21 cellular contexts compared by ENCODE assay signal in the genomic region with DNA sequence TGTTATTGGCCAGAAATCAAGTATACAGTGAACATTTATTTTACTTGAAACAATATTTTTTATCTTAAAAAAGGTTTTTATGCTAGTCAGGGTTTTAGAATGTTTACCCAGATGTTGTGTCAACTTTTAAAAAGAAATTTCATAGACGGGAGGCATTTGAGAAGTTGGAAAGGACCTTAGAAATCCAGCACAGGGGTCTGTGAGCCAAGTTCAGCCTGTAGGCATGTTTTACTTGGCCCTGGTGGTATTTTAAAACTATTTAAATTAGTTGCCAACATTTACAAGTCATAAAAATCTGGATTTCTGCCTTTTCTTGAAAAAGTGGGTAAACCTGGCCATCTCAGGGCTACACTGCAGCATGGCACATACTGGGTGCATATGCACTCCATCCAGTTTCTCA.
"Had no signal": no experiment of that assay in that cellular context is flagged by ENCODE, and none has a peak within 500 bp of the region (broad histone marks: within the 10 kb centered on the region; RNA-seq: fewer than 3 reads in every experiment).

No MANE protein-coding gene starts in this region.

- H3K4me3 Mint-ChIP-seq: activated CD4-positive, alpha-beta memory T cell treated with anti-CD3 and anti-CD28 coated beads, Interleukin-2, amount 10 ng/mL, durations not matched to agents 7 days and 5 days; activated CD4-positive, alpha-beta T cell treated with anti-CD3 and anti-CD28 coated beads for 36 hours; activated T-cell treated with anti-CD3 and anti-CD28 coated beads, Interleukin-2, amount 50 U/mL, for 24 hours; endodermal cell; natural killer cell had no signal

- FAIRE-seq: frontal cortex, small intestine had no signal

- H3K27me3 ChIP-seq: suprapubic skin, upper lobe of left lung had no signal

- H3K36me3 Mint-ChIP-seq: natural killer cell had no signal

- H3K27ac ChIP-seq: breast epithelium, dorsolateral prefrontal cortex, suprapubic skin, upper lobe of left lung, WERI-Rb-1 had no signal

- H3K27me3 Mint-ChIP-seq: activated CD4-positive, alpha-beta memory T cell treated with anti-CD3 and anti-CD28 coated beads, Interleukin-2, amount 10 ng/mL, durations not matched to agents 7 days and 5 days; activated CD4-positive, alpha-beta T cell treated with anti-CD3 and anti-CD28 coated beads for 36 hours had no signal

- H3K4me1 Mint-ChIP-seq: activated CD4-positive, alpha-beta memory T cell treated with anti-CD3 and anti-CD28 coated beads, Interleukin-2, amount 10 ng/mL, durations not matched to agents 7 days and 5 days; activated CD4-positive, alpha-beta T cell treated with anti-CD3 and anti-CD28 coated beads for 36 hours; endodermal cell; natural killer cell had no signal

- H3K9me3 ChIP-seq: breast epithelium, suprapubic skin, upper lobe of left lung had no signal

- H3K4me3 ChIP-seq: breast epithelium, dorsolateral prefrontal cortex, suprapubic skin, upper lobe of left lung had no signal

- H3K4me1 ChIP-seq: breast epithelium, suprapubic skin, upper lobe of left lung had no signal

- H3K27ac Mint-ChIP-seq: activated CD4-positive, alpha-beta memory T cell treated with anti-CD3 and anti-CD28 coated beads, Interleukin-2, amount 10 ng/mL, durations not matched to agents 7 days and 5 days; activated CD4-positive, alpha-beta T cell treated with anti-CD3 and anti-CD28 coated beads for 36 hours; activated T-cell treated with anti-CD3 and anti-CD28 coated beads, Interleukin-2, amount 50 U/mL, for 24 hours; endodermal cell; natural killer cell had no signal

- H3K36me3 ChIP-seq: breast epithelium, suprapubic skin, upper lobe of left lung, WERI-Rb-1 had no signal

- H3K9me3 Mint-ChIP-seq: activated CD4-positive, alpha-beta memory T cell treated with anti-CD3 and anti-CD28 coated beads, Interleukin-2, amount 10 ng/mL, durations not matched to agents 7 days and 5 days; activated T-cell treated with anti-CD3 and anti-CD28 coated beads, Interleukin-2, amount 50 U/mL, for 24 hours; natural killer cell had no signal

- DNase-seq: activated CD4-positive, alpha-beta memory T cell treated with anti-CD3 and anti-CD28 coated beads, Interleukin-2, amount 10 ng/mL, durations not matched to agents 7 days and 5 days; activated CD4-positive, alpha-beta T cell treated with anti-CD3 and anti-CD28 coated beads for 36 hours; activated naive CD4-positive, alpha-beta T cell treated with anti-CD3 and anti-CD28 coated beads, Interleukin-2, amount 50 U/mL, for 16 hours; activated T-cell treated with anti-CD3 and anti-CD28 coated beads, Interleukin-2, amount 50 U/mL, for 24 hours; amniotic stem cell; dorsolateral prefrontal cortex; endodermal cell; erythroblast; head of caudate nucleus; kidney glomerular epithelial cell; mesendoderm; natural killer cell; small intestine; stimulated activated CD4-positive, alpha-beta T cell treated with anti-CD3 and anti-CD28 coated beads, Interleukin-4, amount 100 ng/mL, for 4 hours; stimulated activated CD8-positive, alpha-beta memory T cell treated with anti-CD3 and anti-CD28 coated beads, Interleukin-4, amount 100 ng/mL, for 48 hours; stimulated activated naive CD4-positive, alpha-beta T cell treated with Interleukin-2 at 50 U/mL for 16 hours; upper lobe of left lung; WERI-Rb-1 had no signal
